ENCODE assay signal across 25 cellular contexts in the genomic region with DNA sequence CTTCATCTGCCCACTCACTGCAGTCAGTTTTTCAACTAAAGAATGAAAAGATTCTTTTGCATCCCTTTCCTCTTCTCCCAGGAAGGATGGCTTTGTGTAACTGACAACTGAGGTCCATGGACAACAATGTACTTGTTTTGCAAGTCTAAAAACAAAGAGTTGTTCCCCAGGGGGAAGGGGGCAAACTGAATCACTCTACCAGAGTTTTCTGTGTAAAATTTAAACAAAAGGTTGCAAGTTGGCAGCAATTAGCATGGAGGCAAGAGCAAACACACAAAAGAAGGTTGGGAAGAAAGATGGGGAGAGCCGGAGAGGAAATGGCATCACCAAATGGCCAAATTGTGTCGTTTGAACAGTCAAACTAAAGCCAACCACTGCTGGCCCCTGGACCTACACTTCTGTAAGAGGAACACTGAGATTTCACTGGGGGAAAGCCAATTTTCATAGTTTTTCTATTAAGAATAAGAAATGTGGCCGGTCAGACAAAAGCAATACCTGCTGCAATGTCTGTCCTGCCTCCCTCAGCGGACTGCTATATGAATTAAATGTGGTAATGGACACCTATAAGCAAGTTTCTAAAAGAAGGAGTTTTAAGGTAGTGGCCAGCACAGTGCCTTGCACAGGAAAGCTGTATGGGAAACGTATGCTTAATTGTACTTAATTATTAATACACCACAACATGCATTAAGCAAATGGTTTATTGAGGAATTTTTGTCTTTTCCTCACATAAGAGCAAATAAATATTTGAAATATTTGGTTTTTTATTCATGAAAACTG. TPM values are rescaled to one million over a fixed set of nuclear protein-coding genes. Genes with fewer than 3 reads are reported as not detected.
DNase-seq lines count a peak whose midpoint lies in the region; ATAC-seq, FAIRE-seq and TF ChIP-seq lines count a peak whose summit lies in the region.
"Had no signal": no experiment of that assay in that cellular context is flagged by ENCODE, and none has a peak within 500 bp of the region (broad histone marks: within the 10 kb centered on the region; RNA-seq: fewer than 3 reads in every experiment).

No MANE protein-coding gene starts in this region.

- no peak overlapping the region for H2BK12ac ChIP-seq in neuronal stem cell (ENCODE audit: low read length)

- peaks cover 31% of the 10 kb centered on the region for H3K4me1 Mint-ChIP-seq in GM23338

- no peak overlapping the region for H2AFZ ChIP-seq in GM23338
- peak overlapping the region; percentile 40; the same call in 1 of the 2 replicates for H2AFZ ChIP-seq in Karpas-422 (ENCODE audit: low read length)
- H2AFZ ChIP-seq in neuronal stem cell (ENCODE audit: low read length), result peak overlapping the region; percentile 71

- intact Hi-C loops in spleen (cut with DNase I; ENCODE audit: low total_unique reads), result no loop called here

- H3F3A ChIP-seq in GM23338 (replicated peaks; ENCODE audit: low read depth), result peaks cover 4% of the 10 kb centered on the region; the same call in 1 of the 2 replicates

- H3K27me3 ChIP-seq in GM23338 (ENCODE audit: insufficient read depth) (no peaks in the 10 kb centered on the region), Karpas-422 (ENCODE audit: low read length) (no peaks in the 10 kb centered on the region), neuronal stem cell (ENCODE audit: control insufficient read depth in 3 of 3, insufficient read depth in 3 of 3, low read depth in 1 of 3, low read length in 3 of 3) (no peaks in the 10 kb centered on the region), spleen (replicated peaks in 1 of 7) (no peaks in the 10 kb centered on the region)
- H3K27me3 ChIP-seq: body of pancreas, foreskin keratinocyte had no signal

- no peak overlapping the region for H2AK5ac ChIP-seq in neuronal stem cell (ENCODE audit: low read depth, low read length)

- TF ChIP-seq CTCF in GM23338 (conservative IDR thresholded peaks at IDR 0.05; ENCODE audit: low read depth in 2 of 2) (0 out of 4 replicates have a peak, but pooled peaks of 1 of the 2 experiments have one; percentile 14), spleen (IDR thresholded peaks at IDR 0.05 in 8 of 11, conservative IDR thresholded peaks at IDR 0.05 in 3 of 11) (no peak)

- DNase-seq in GM23338 (ENCODE audit: low spot score), result peak; percentile 66
- peak; percentile 60 for DNase-seq in Karpas-422
- peak; percentile 69 for DNase-seq in iPS DF 4.7 (ENCODE audit: extremely low read depth, low spot score)
- DNase-seq in neuronal stem cell (ENCODE audit: low spot score), result no peak
- DNase-seq in spleen, result no peak
- no peak for DNase-seq in anterior cingulate cortex (lab: John Stamatoyannopoulos, UW)
- DNase-seq in NCI-H510A (lab: John Stamatoyannopoulos, UW), result no peak
- no peak for DNase-seq in H54 (ENCODE audit: insufficient read length, low spot score)
- DNase-seq: activated CD4-positive, alpha-beta T cell treated with anti-CD3 and anti-CD28 coated beads for 1 hour; activated gamma-delta T cell treated with Interleukin-2 at 50 U/mL for 16 hours; body of pancreas; C1 segment of cervical spinal cord; Caco-2; DND-41; effector CD8-positive, alpha-beta T cell; foreskin keratinocyte; nucleus accumbens; stimulated activated CD4-positive, alpha-beta T cell treated with anti-CD3 and anti-CD28 coated beads, Interleukin-12 subunit alpha, Interleukin-12 subunit beta, amount 100 ng/mL, for 4 hours; stimulated activated CD4-positive, alpha-beta T cell treated with anti-CD3 and anti-CD28 coated beads, Interleukin-4, amount 100 ng/mL, for 24 hours; stimulated activated naive CD4-positive, alpha-beta T cell; T-helper 1 cell had no signal

- peak overlapping the region; percentile 92 for H3K27ac Mint-ChIP-seq in GM23338

- H3K36me3 ChIP-seq in GM23338 (ENCODE audit: insufficient read depth) (0 out of 2 replicates have a peak, but pooled peaks cover 4% of the 10 kb centered on the region), Karpas-422 (ENCODE audit: insufficient read depth, low read length) (no peaks in the 10 kb centered on the region), neuronal stem cell (replicated peaks in 1 of 2; ENCODE audit: control insufficient read depth in 2 of 2, insufficient read depth in 2 of 2, low read length in 2 of 2) (no peaks in the 10 kb centered on the region), spleen (no peaks in the 10 kb centered on the region)

- H2BK5ac ChIP-seq in neuronal stem cell (ENCODE audit: low read length), result no peak overlapping the region

- H3K9me3 ChIP-seq in Karpas-422 (ENCODE audit: low read length), result no peaks in the 10 kb centered on the region
- H3K9me3 ChIP-seq in neuronal stem cell (replicated peaks in 1 of 2; ENCODE audit: control insufficient read depth in 2 of 2, insufficient read depth in 1 of 2, low read depth in 1 of 2, low read length in 2 of 2), result peaks cover 0 to 6% of the 10 kb centered on the region in 2 donors
- no peaks in the 10 kb centered on the region for H3K9me3 ChIP-seq in spleen
- H3K9me3 ChIP-seq: body of pancreas, Caco-2 had no signal

- H3K9me2 ChIP-seq in GM23338 (ENCODE audit: insufficient read depth) (peaks cover 8% of the 10 kb centered on the region; the same call in 1 of the 2 replicates), Karpas-422 (replicated peaks; ENCODE audit: insufficient read depth, low read length) (no peaks in the 10 kb centered on the region)

- no peak overlapping the region for H4K91ac ChIP-seq in neuronal stem cell (ENCODE audit: low read depth, low read length, poor library complexity)

- whole genome bisulfite sequencing in neuronal stem cell (ENCODE audit: extremely low coverage in 2 of 2, insufficient read length in 2 of 2, insufficient replicate concordance in 1 of 2), 2 donors, result no CpG with 5 or more reads among the region's 5 CpGs
- 71 to 82% (median 75%) methylated on average over 5 of the region's 5 CpGs for WGBS in spleen, 5 donors

- H3K27ac ChIP-seq in GM23338 (ENCODE audit: low read depth), result peak overlapping the region; percentile 78
- peak overlapping the region; percentile 96 for H3K27ac ChIP-seq in Karpas-422 (ENCODE audit: low read length)
- peak overlapping the region; percentile 64 for H3K27ac ChIP-seq in neuronal stem cell (replicated peaks; ENCODE audit: low read length)
- no peak overlapping the region for H3K27ac ChIP-seq in spleen
- H3K27ac ChIP-seq: body of pancreas, foreskin keratinocyte had no signal

- TF ChIP-seq POLR2A in spleen (IDR thresholded peaks at IDR 0.05) (no peak), H54 (IDR thresholded peaks at IDR 0.05; ENCODE audit: low read depth, low read length) (no peak)

- FAIRE-seq in H54 (lab: Jason Lieb, UNC), result no peak
- FAIRE-seq: GM12878, HepG2 had no signal

- H4K20me1 ChIP-seq in GM23338 (replicated peaks; ENCODE audit: insufficient read depth) (no peaks in the 10 kb centered on the region), Karpas-422 (ENCODE audit: insufficient read depth, low read depth, low read length) (no peaks in the 10 kb centered on the region)

- no peaks in the 10 kb centered on the region; the same call in 1 of the 3 replicates for H3K9me3 Mint-ChIP-seq in GM23338

- peaks cover 5% of the 10 kb centered on the region for H3K27me3 Mint-ChIP-seq in GM23338 (ENCODE audit: insufficient read depth, low read depth, poor library complexity)

- H3K4me3 ChIP-seq in GM23338, result no peak overlapping the region
- peak overlapping the region; percentile 27 for H3K4me3 ChIP-seq in Karpas-422 (ENCODE audit: low read length)
- no peak overlapping the region for H3K4me3 ChIP-seq in neuronal stem cell (ENCODE audit: low read length in 2 of 2)
- no peak overlapping the region for H3K4me3 ChIP-seq in spleen
- H3K4me3 ChIP-seq: body of pancreas, GM12878, lung had no signal

- H3K36me3 Mint-ChIP-seq in GM23338 (ENCODE audit: low read depth), result peaks cover 3% of the 10 kb centered on the region; the same call in 2 of the 3 replicates

- H3K4me2 ChIP-seq in GM23338 (peak overlapping the region; percentile 2), Karpas-422 (ENCODE audit: low read depth, low read length, poor library complexity, severe bottlenecking) (peak overlapping the region; percentile 64), neuronal stem cell (ENCODE audit: insufficient read depth, low read length, poor library complexity, severe bottlenecking) (no peak overlapping the region)

- H4K8ac ChIP-seq in neuronal stem cell (ENCODE audit: low read depth, low read length), result no peak overlapping the region

- H3K4me1 ChIP-seq in GM23338 (ENCODE audit: insufficient read depth), result peaks cover 27% of the 10 kb centered on the region
- H3K4me1 ChIP-seq in Karpas-422 (ENCODE audit: low read length), result peaks cover 74% of the 10 kb centered on the region
- peaks cover 13 to 20% of the 10 kb centered on the region in 2 donors for H3K4me1 ChIP-seq in neuronal stem cell (ENCODE audit: control insufficient read depth in 2 of 2, insufficient read depth in 1 of 2, low read depth in 1 of 2, low read length in 2 of 2)
- no peaks in the 10 kb centered on the region for H3K4me1 ChIP-seq in spleen
- H3K4me1 ChIP-seq: body of pancreas, foreskin keratinocyte had no signal

- no peak overlapping the region for H3K23ac ChIP-seq in neuronal stem cell (ENCODE audit: low read depth, low read length, poor library complexity)

- no peak overlapping the region for H3K18ac ChIP-seq in neuronal stem cell (ENCODE audit: low read length)

- no peaks in the 10 kb centered on the region for H3K79me1 ChIP-seq in neuronal stem cell (ENCODE audit: low read depth, low read length)

- no peak overlapping the region for H3K4ac ChIP-seq in neuronal stem cell (ENCODE audit: low read length)

- H3K14ac ChIP-seq in neuronal stem cell (ENCODE audit: low read length), result no peak overlapping the region

- H2BK120ac ChIP-seq in neuronal stem cell (ENCODE audit: low read depth, low read length), result no peak overlapping the region

- no peak overlapping the region for H2BK15ac ChIP-seq in neuronal stem cell (ENCODE audit: low read length)

- H3K79me2 ChIP-seq in GM23338 (replicated peaks; ENCODE audit: insufficient read depth), result no peaks in the 10 kb centered on the region
- no peaks in the 10 kb centered on the region for H3K79me2 ChIP-seq in Karpas-422 (ENCODE audit: low read length)

- H3K4me3 Mint-ChIP-seq in GM23338, result peak overlapping the region; percentile 42

- peak; percentile 92 for ATAC-seq in GM23338
- ATAC-seq: body of pancreas, esophagus mucosa, foreskin keratinocyte, GM12878, HepG2 had no signal

- peak overlapping the region; percentile 52 for H3K9ac ChIP-seq in Karpas-422 (ENCODE audit: low read length)
- no peak overlapping the region for H3K9ac ChIP-seq in neuronal stem cell (ENCODE audit: low read depth, low read length, poor library complexity)

TF ChIP-seq in GM23338, 12 proteins besides CTCF, POLR2A, EP300 and RAD21 (continues in another document):
- no peak for TF ChIP-seq CREB1 (CRISPR knock-in tag; IDR thresholded peaks at IDR 0.05; ENCODE audit: low read depth)

RNA-seq across cellular contexts. Expression of gene SACS, which starts 16.1 kb away (rescaled TPM):
- 58.7 and 60.6 TPM in 2 replicates for total RNA-seq in GM23338 (2014; rRNA removed; shearing (Covaris generic))
- 13.0 and 13.8 TPM in 2 replicates for polyA plus RNA-seq in GM23338 (2016; fragmentation: Nextera tagmentation; extraction: Ambion mirVana)
- total RNA-seq in Karpas-422 (2014; rRNA removed; shearing (Covaris generic); ENCODE audit: low replicate concordance), result 32.7 and 37.5 TPM in 2 replicates
- 19.9 TPM for polyA plus RNA-seq in neuronal stem cell (2013, experiment 1 of 2)
- polyA plus RNA-seq in neuronal stem cell (2013, experiment 2 of 2), result 19.4 TPM
- total RNA-seq in spleen, result 10 to 100 TPM; 18.6 to 34.4 (median 26.9) TPM
- 1 to 10 TPM; 4.6 to 6.6 (median 6.4) TPM for polyA plus RNA-seq in spleen

Comparison
In these comparisons a context has a peak if more than half of its experiments do, and no peak if none do; other contexts are left out.
1. DNase-seq: peak in GM23338 (single experiment), Karpas-422 (single experiment) and iPS DF 4.7 (single experiment); none in neuronal stem cell (single experiment), spleen (single experiment), anterior cingulate cortex (0 of 58), NCI-H510A (single experiment) and H54 (single experiment).
2. H3K27ac ChIP-seq: peak in GM23338 (single experiment), Karpas-422 (single experiment) and neuronal stem cell (single experiment); none in spleen (0 of 8).